Comparison of ENCODE assay signal across 7 cellular contexts in the genomic region with DNA sequence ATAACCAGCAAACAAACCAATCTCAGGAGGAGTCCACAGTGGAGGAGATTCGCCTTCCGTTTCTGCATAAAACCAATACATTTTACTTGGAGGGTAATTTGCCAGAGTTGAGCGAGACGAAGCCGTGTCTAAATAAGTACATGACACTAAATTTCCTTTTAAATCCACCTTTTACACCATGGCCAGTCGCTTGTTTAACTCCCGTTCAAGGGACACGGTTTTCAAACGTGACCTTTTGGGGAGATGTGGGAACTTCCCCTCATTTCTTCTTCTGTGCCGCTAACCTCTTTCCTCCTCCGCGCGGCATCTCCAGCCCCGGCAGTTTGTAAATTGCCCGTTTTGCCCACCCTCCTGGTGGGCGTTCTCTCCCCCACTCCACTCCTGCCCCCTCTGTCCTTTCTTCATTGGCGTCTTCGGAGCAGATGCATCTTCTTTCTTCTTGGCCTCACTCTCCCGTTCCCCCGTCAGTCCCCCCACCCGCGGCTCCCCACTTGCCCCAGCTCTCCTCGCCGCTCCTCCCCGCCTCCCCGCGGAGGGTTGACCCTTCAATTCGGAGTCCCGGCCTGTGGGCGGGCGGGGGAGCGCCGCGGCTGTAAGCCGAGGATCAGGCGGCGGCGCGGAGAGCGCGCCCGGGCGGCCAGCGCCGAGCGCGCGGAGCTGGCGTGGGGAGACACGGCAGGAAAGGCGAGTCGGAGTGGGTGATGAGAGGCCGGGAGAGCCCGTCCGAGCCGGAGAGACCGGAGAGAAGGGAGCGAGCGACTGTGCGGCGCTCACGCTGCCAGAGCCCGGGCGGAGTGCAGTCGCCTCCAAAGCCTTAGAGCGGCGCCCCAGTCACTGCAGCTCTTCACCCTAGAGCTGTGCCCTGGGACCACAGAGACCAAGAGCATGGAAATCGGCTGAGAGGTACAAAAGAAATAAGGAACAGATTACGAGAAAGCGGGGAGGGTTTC. TPM values are rescaled to one million over a fixed set of nuclear protein-coding genes. Genes with fewer than 3 reads are reported as not detected.
DNase-seq lines count a peak whose midpoint lies in the region; ATAC-seq and TF ChIP-seq lines count a peak whose summit lies in the region.

A gene (plus strand): TSS at position 584 of the 950 bp plus-strand sequence.

- peak within 1 kb of the TSS; percentile 63 for H3K4me3 Mint-ChIP-seq in activated T-helper 2 cell treated with anti-CD3 and anti-CD28 coated beads, Interferon-gamma antibody, Interleukin-2, Interleukin-4, amounts not matched to agents 10 μg/mL and 5 μg/mL and 100 μg/mL, durations not matched to agents 14 hours and 24 hours and 36 hours (ENCODE audit: low read depth)
- peak within 1 kb of the TSS; percentile 86 to 88 (median 88) for H3K4me3 Mint-ChIP-seq in nephron

- peak; percentile 29 to 45 (median 44) for TF ChIP-seq CTCF in nephron (IDR thresholded peaks at IDR 0.05; ENCODE audit: unreplicated experiment in 3 of 3)

- no peaks in the 10 kb centered on the region for H3K9me3 Mint-ChIP-seq in activated T-helper 2 cell treated with anti-CD3 and anti-CD28 coated beads, Interferon-gamma antibody, Interleukin-2, Interleukin-4, amounts not matched to agents 10 μg/mL and 5 μg/mL and 100 μg/mL, durations not matched to agents 14 hours and 24 hours and 36 hours
- H3K9me3 Mint-ChIP-seq in nephron: no peaks in the 10 kb centered on the region

- H3K36me3 Mint-ChIP-seq in activated T-helper 2 cell treated with anti-CD3 and anti-CD28 coated beads, Interferon-gamma antibody, Interleukin-2, Interleukin-4, amounts not matched to agents 10 μg/mL and 5 μg/mL and 100 μg/mL, durations not matched to agents 14 hours and 24 hours and 36 hours (ENCODE audit: low read depth): no peaks in the 10 kb centered on the region
- no peaks in the 10 kb centered on the region for H3K36me3 Mint-ChIP-seq in nephron (ENCODE audit: low read depth)

- intact Hi-C loops in activated T-helper 2 cell treated with anti-CD3 and anti-CD28 coated beads, Interferon-gamma antibody, Interleukin-2, Interleukin-4, amounts not matched to agents 10 μg/mL and 5 μg/mL and 100 μg/mL, durations not matched to agents 14 hours and 24 hours and 36 hours (cut with micrococcal nuclease): loop anchor here (2.0 to 10.0 kb wide), 2 partner anchors 187 to 953 kb away; a partner anchor contains a TSS

- no peak within 1 kb of the TSS for H3K27ac Mint-ChIP-seq in activated T-helper 2 cell treated with anti-CD3 and anti-CD28 coated beads, Interferon-gamma antibody, Interleukin-2, Interleukin-4, amounts not matched to agents 10 μg/mL and 5 μg/mL and 100 μg/mL, durations not matched to agents 14 hours and 24 hours and 36 hours
- H3K27ac Mint-ChIP-seq in nephron: peak within 1 kb of the TSS; percentile 69 to 88 (median 85)

- peaks cover 27% of the 10 kb centered on the region for H3K4me1 Mint-ChIP-seq in activated T-helper 2 cell treated with anti-CD3 and anti-CD28 coated beads, Interferon-gamma antibody, Interleukin-2, Interleukin-4, amounts not matched to agents 10 μg/mL and 5 μg/mL and 100 μg/mL, durations not matched to agents 14 hours and 24 hours and 36 hours (ENCODE audit: low read depth)
- H3K4me1 Mint-ChIP-seq in nephron: peaks cover 32% of the 10 kb centered on the region

- peak; percentile 85 to 92 for DNase-seq in NCI-H2081 (lab: John Stamatoyannopoulos, UW)
- DNase-seq in activated T-helper 2 cell treated with anti-CD3 and anti-CD28 coated beads, Interferon-gamma antibody, Interleukin-2, Interleukin-4, amounts not matched to agents 10 μg/mL and 5 μg/mL and 100 μg/mL, durations not matched to agents 14 hours and 24 hours and 36 hours (ENCODE audit: low spot score): no peak
- peak; percentile 86 for DNase-seq in globus pallidus (ENCODE audit: low spot score)

- peaks cover 70% of the 10 kb centered on the region for H3K27me3 Mint-ChIP-seq in activated T-helper 2 cell treated with anti-CD3 and anti-CD28 coated beads, Interferon-gamma antibody, Interleukin-2, Interleukin-4, amounts not matched to agents 10 μg/mL and 5 μg/mL and 100 μg/mL, durations not matched to agents 14 hours and 24 hours and 36 hours (ENCODE audit: low read depth)
- H3K27me3 Mint-ChIP-seq in nephron (ENCODE audit: low read depth): peaks cover 35% of the 10 kb centered on the region

- no peak for ATAC-seq in GM19351 (IDR thresholded peaks at IDR 0.05; ENCODE audit: unreplicated experiment)
- no peak for ATAC-seq in HG03095 (IDR thresholded peaks at IDR 0.05; ENCODE audit: unreplicated experiment)

- peak within 1 kb of the TSS; percentile 46; the same call in 1 of the 2 replicates for H3K4me3 ChIP-seq in GM08714 (ENCODE audit: low read length)

RNA-seq across cellular contexts. Expression of the gene that starts here (rescaled TPM):
- total RNA-seq in activated T-helper 2 cell treated with anti-CD3 and anti-CD28 coated beads, Interferon-gamma antibody, Interleukin-2, Interleukin-4, amounts not matched to agents 10 μg/mL and 5 μg/mL and 100 μg/mL, durations not matched to agents 14 hours and 24 hours and 36 hours: not detected in 2 replicates
